11 cellular contexts compared by ENCODE assay signal in genomic region chr17:40106760-40107265, GRCh38. TPM values are rescaled to one million over a fixed set of nuclear protein-coding genes. Genes with fewer than 3 reads are reported as not detected.
DNase-seq lines count a peak whose midpoint lies in the region; ATAC-seq, FAIRE-seq and TF ChIP-seq lines count a peak whose summit lies in the region.
"Had no signal": no experiment of that assay in that cellular context is flagged by ENCODE, and none has a peak within 500 bp of the region (broad histone marks: within the 10 kb centered on the region; RNA-seq: fewer than 3 reads in every experiment).

No MANE protein-coding gene starts in this region.

- H3K9ac ChIP-seq in IMR-90 (ENCODE audit: low read depth, low read length) (peak overlapping the region; percentile 35), mesendoderm (ENCODE audit: low read length) (peak overlapping the region; percentile 3), MM.1S (ENCODE audit: low read length) (no peak overlapping the region)

- 0% methylated on average over 1 of the region's 12 CpGs; no CpG with 5 or more reads in 1 of the 2 experiments for WGBS in IMR-90 (ENCODE audit: extremely low coverage in 2 of 2, insufficient read length in 1 of 2), 2 experiments
- no CpG with 5 or more reads among the region's 12 CpGs for WGBS in mesendoderm (ENCODE audit: extremely low coverage, insufficient coverage, low lambda C conversion rate)
- 48 to 74% (median 64%) methylated on average over 12 of the region's 12 CpGs for WGBS in stomach, 5 donors

- no peak for TF ChIP-seq RAD21 in IMR-90 (IDR thresholded peaks at IDR 0.05; ENCODE audit: low read length)

- H3F3A ChIP-seq in MM.1S (ENCODE audit: insufficient read depth, low read length) = peaks cover 24% of the 10 kb centered on the region

- dilution Hi-C loops in IMR-90 (cut with HindIII; ENCODE audit: low sequenced_read_pairs, unreplicated experiment) = no loop called here

- H3K36me3 ChIP-seq in IMR-90 (ENCODE audit: control insufficient read depth, insufficient read depth, low read length) (no peaks in the 10 kb centered on the region), mesendoderm (ENCODE audit: control insufficient read depth, insufficient read depth, low read length) (no peaks in the 10 kb centered on the region), stomach (no peaks in the 10 kb centered on the region), MM.1S (replicated peaks; ENCODE audit: insufficient read depth, low read length) (no peaks in the 10 kb centered on the region)

- H2BK15ac ChIP-seq in IMR-90 (ENCODE audit: low read depth, low read length) = peak overlapping the region; percentile 12; the same call in 2 of the 3 replicates
- H2BK15ac ChIP-seq in mesendoderm (replicated peaks; ENCODE audit: low read depth) = no peak overlapping the region

- H3K23ac ChIP-seq in IMR-90 (ENCODE audit: low read depth, low read length) (peak overlapping the region; percentile 36), mesendoderm (ENCODE audit: low read length) (no peak overlapping the region)

- no peak for TF ChIP-seq POLR2A in IMR-90 (IDR thresholded peaks at IDR 0.05; ENCODE audit: low read depth, low read length)
- TF ChIP-seq POLR2A in stomach (IDR thresholded peaks at IDR 0.05) = no peak
- no peak for TF ChIP-seq POLR2A in GM12892 (IDR thresholded peaks at IDR 0.05; ENCODE audit: low read depth, low read length)

- H3K4ac ChIP-seq in IMR-90 (ENCODE audit: low read depth, low read length) = peak overlapping the region; percentile 99
- no peak overlapping the region for H3K4ac ChIP-seq in mesendoderm (ENCODE audit: low read depth, low read length)

- TF ChIP-seq CTCF in IMR-90 (conservative IDR thresholded peaks at IDR 0.05; ENCODE audit: low read depth, low read length) (no peak), stomach (IDR thresholded peaks at IDR 0.05) (no peak), MM.1S (IDR thresholded peaks at IDR 0.05; ENCODE audit: low read length) (no peak)

- no peaks in the 10 kb centered on the region for H4K20me1 ChIP-seq in IMR-90 (ENCODE audit: insufficient read depth, low read length)
- H4K20me1 ChIP-seq in MM.1S (ENCODE audit: insufficient read depth, low read length) = no peaks in the 10 kb centered on the region

- POLR2A ChIA-PET in IMR-90 (lab: Charles Lee; ENCODE audit: unreplicated experiment) = interaction anchor here (0.6 kb wide), 2 partner anchors 9 to 68 kb away, joined by 7 to 8 read pairs; no protein-coding TSS in a partner anchor

- CTCF ChIA-PET in IMR-90 (lab: Yijun Ruan, JAX) = interaction anchor here (0.8 to 1.3 kb wide), 2 partner anchors 68 to 148 kb away, joined by 4 read pairs; no protein-coding TSS in a partner anchor

- H3K9me1 ChIP-seq in IMR-90 (ENCODE audit: insufficient read depth, low read length) = peaks cover 32% of the 10 kb centered on the region

- peak overlapping the region; percentile 16; the same call in 1 of the 2 replicates for H3K56ac ChIP-seq in IMR-90 (ENCODE audit: extremely low read depth, insufficient read depth, low read length)
- H3K56ac ChIP-seq in mesendoderm (ENCODE audit: low read length) = no peak overlapping the region

- H3K79me2 ChIP-seq in mesendoderm (ENCODE audit: control insufficient read depth, insufficient read depth, low read length) (no peaks in the 10 kb centered on the region), MM.1S (ENCODE audit: low read length) (no peaks in the 10 kb centered on the region)

- H2AFZ ChIP-seq in IMR-90 (replicated peaks; ENCODE audit: low read length, poor library complexity) (peak overlapping the region; percentile 94), MM.1S (ENCODE audit: low read length) (no peak overlapping the region)

- H3K9me2 ChIP-seq in MM.1S (replicated peaks; ENCODE audit: insufficient read depth, low read length) = no peaks in the 10 kb centered on the region

- H3K9me3 ChIP-seq in IMR-90 (ENCODE audit: control insufficient read depth, insufficient read depth, low read length) (no peaks in the 10 kb centered on the region), stomach (no peaks in the 10 kb centered on the region), MM.1S (replicated peaks; ENCODE audit: insufficient read depth, low read length) (no peaks in the 10 kb centered on the region)

- no peak for ATAC-seq in IMR-90 (ENCODE audit: low read depth)
- ATAC-seq: Panc1 had no signal

- H2BK120ac ChIP-seq in IMR-90 (ENCODE audit: low read depth, low read length) = peak overlapping the region; percentile 79
- H2BK120ac ChIP-seq in mesendoderm (ENCODE audit: low read depth, low read length) = no peak overlapping the region

- peak overlapping the region; percentile 73 for H4K91ac ChIP-seq in IMR-90 (ENCODE audit: insufficient read depth, low read depth, low read length)

- H2AK5ac ChIP-seq in IMR-90 (ENCODE audit: low read depth, low read length) (peak overlapping the region; percentile 59), mesendoderm (ENCODE audit: low read length) (no peak overlapping the region)

- in situ Hi-C loops in IMR-90 (cut with MboI; ENCODE audit: low sequenced_read_pairs) = no loop called here

- H3K4me3 ChIP-seq in IMR-90 (ENCODE audit: insufficient read depth, low read depth, low read length) (no peak overlapping the region), mesendoderm (ENCODE audit: low read length) (no peak overlapping the region), stomach (no peak overlapping the region), MM.1S (ENCODE audit: low read length) (no peak overlapping the region)

- peak overlapping the region; percentile 43 for H2AK9ac ChIP-seq in IMR-90 (replicated peaks; ENCODE audit: low read depth, low read length, poor library complexity)

- H3K18ac ChIP-seq in IMR-90 (ENCODE audit: low read depth, low read length) (peak overlapping the region; percentile 58), mesendoderm (ENCODE audit: low read length) (no peak overlapping the region)

- peak overlapping the region; percentile 75 for H3K14ac ChIP-seq in IMR-90 (replicated peaks; ENCODE audit: low read depth, low read length)

- H4K8ac ChIP-seq in IMR-90 (ENCODE audit: low read depth in 2 of 2, low read length in 2 of 2) (peak overlapping the region; percentile 83 to 94; a peak in 3 of 4 replicates), mesendoderm (ENCODE audit: low read depth, low read length) (no peak overlapping the region)

- H2BK5ac ChIP-seq in IMR-90 (ENCODE audit: low read depth, low read length, poor library complexity, severe bottlenecking) (peak overlapping the region; percentile 12), mesendoderm (ENCODE audit: low read length) (no peak overlapping the region)

- TF ChIP-seq EP300 in stomach (IDR thresholded peaks at IDR 0.05) = no peak

- H4K5ac ChIP-seq in IMR-90 (ENCODE audit: low read depth, low read length) (peak overlapping the region; percentile 77), mesendoderm (ENCODE audit: low read length) (no peak overlapping the region)

- no TSS peak for BruUV-seq in IMR-90 (replicated peaks; lab: Mats Ljungman, UMichigan)

- FAIRE-seq in GM12892 (lab: Jason Lieb, UNC) = no peak

- peak overlapping the region; percentile 71 for H3K27ac ChIP-seq in IMR-90 (ENCODE audit: insufficient read depth, low read length)
- H3K27ac ChIP-seq in caudate nucleus (ENCODE audit: low read depth, low read length) = peak overlapping the region; percentile 99
- H3K27ac ChIP-seq in mesendoderm (ENCODE audit: low read depth, low read length) = no peak overlapping the region
- H3K27ac ChIP-seq in stomach = peak overlapping the region; percentile 62 to 98 (median 97)
- H3K27ac ChIP-seq in MM.1S (ENCODE audit: low read length) = no peak overlapping the region

- H2BK20ac ChIP-seq in IMR-90 (ENCODE audit: low read depth, low read length) = peak overlapping the region; percentile 80; the same call in 1 of the 2 replicates

- H3K27me3 ChIP-seq in IMR-90 (ENCODE audit: control insufficient read depth, insufficient read depth, low read length) (no peaks in the 10 kb centered on the region), mesendoderm (ENCODE audit: insufficient read depth, low read length, poor library complexity) (no peaks in the 10 kb centered on the region), stomach (no peaks in the 10 kb centered on the region), MM.1S (replicated peaks; ENCODE audit: insufficient read depth, low read length) (no peaks in the 10 kb centered on the region)

- H3K4me1 ChIP-seq in IMR-90 (ENCODE audit: control insufficient read depth, insufficient read depth, low read length) (peaks cover 49% of the 10 kb centered on the region), mesendoderm (ENCODE audit: control insufficient read depth, low read depth, low read length) (peaks cover 9% of the 10 kb centered on the region), stomach (peaks cover 95 to 100% (median 99%) of the 10 kb centered on the region in 4 donors), MM.1S (ENCODE audit: low read length) (peaks cover 49% of the 10 kb centered on the region)

- DNase-seq in IMR-90 (no peak), caudate nucleus (lab: John Stamatoyannopoulos, UW) (peak in 18 of 61 donors; percentile 29 to 67 (median 46)), mesendoderm (no peak), stomach (no peak), NCI-H1694 (lab: John Stamatoyannopoulos, UW) (no peak), foreskin melanocyte (no peak), GM12892 (ENCODE audit: insufficient read length) (no peak), MM.1S (no peak)
- DNase-seq: midbrain, NCI-H1092 had no signal

- H3K4me2 ChIP-seq in IMR-90 (ENCODE audit: low read depth, low read length) (peak overlapping the region; percentile 24; the same call in 1 of the 2 replicates), mesendoderm (ENCODE audit: low read length) (no peak overlapping the region), MM.1S (ENCODE audit: low read depth, low read length) (no peak overlapping the region)

- intact Hi-C loops in IMR-90 (cut with micrococcal nuclease) = no loop called here
- intact Hi-C loops in stomach (cut with DNase I; ENCODE audit: low total_unique reads) = no loop called here

- H3K79me1 ChIP-seq in IMR-90 (ENCODE audit: low read depth in 1 of 2, low read length in 2 of 2) = peaks cover 0 to 25% of the 10 kb centered on the region in 2 experiments; a peak in 2 of 4 replicates
- H3K79me1 ChIP-seq in mesendoderm (ENCODE audit: low read length) = no peaks in the 10 kb centered on the region

RNA-seq across cellular contexts. Expression of gene NR1D1, which starts 6.4 kb away (rescaled TPM):
- total RNA-seq in IMR-90 (2012; rRNA removed) = 0.28 and 0.36 TPM in 2 replicates
- polyA plus RNA-seq in IMR-90 (2012; rRNA removed) = 4.4 and 7.2 TPM in 2 replicates
- polyA plus RNA-seq in IMR-90 (2012; cell fraction: cytosol; rRNA removed) = 4.1 and 8.6 TPM in 2 replicates
- polyA plus RNA-seq in IMR-90 (2012; cell fraction: nucleus; rRNA removed; ENCODE audit: low replicate concordance) = 11.1 and 25.2 TPM in 2 replicates
- 2.3 TPM for polyA plus RNA-seq in mesendoderm (2013, experiment 1 of 2)
- 2.5 TPM for polyA plus RNA-seq in mesendoderm (2013, experiment 2 of 2)
- total RNA-seq in stomach = 10 to 100 TPM in 2 of 5 donors, 1 to 10 TPM in 3; 2.8 to 14.9 (median 9.0) TPM
- 10 to 100 TPM in 1 of 3 donors, 1 to 10 TPM in 2; 5.5 to 20.5 (median 9.6) TPM for polyA plus RNA-seq in stomach
- 1.2 TPM for polyA plus RNA-seq in GM12892 (2012; ENCODE audit: missing spikeins)

RNA-seq across cellular contexts. Expression of gene MSL1, which starts 15.0 kb away (rescaled TPM):
- total RNA-seq in IMR-90 (2012; rRNA removed) (28.3 and 29.7 TPM in 2 replicates), stomach (100 to 1,000 TPM in 2 of 5 donors, 10 to 100 TPM in 3; 47.1 to 322 (median 90.1) TPM)
- polyA plus RNA-seq in IMR-90 (2012; rRNA removed) (38.4 and 48.4 TPM in 2 replicates), stomach (10 to 100 TPM; 29.3 to 63.8 (median 32.7) TPM)
- 12.2 and 14.7 TPM in 2 replicates for polyA plus RNA-seq in IMR-90 (2012; cell fraction: cytosol; rRNA removed)
- 45.5 and 129 TPM in 2 replicates for polyA plus RNA-seq in IMR-90 (2012; cell fraction: nucleus; rRNA removed; ENCODE audit: low replicate concordance)
- 40.3 TPM for polyA plus RNA-seq in mesendoderm (2013, experiment 1 of 2)
- 40.9 TPM for polyA plus RNA-seq in mesendoderm (2013, experiment 2 of 2)
- 57.4 TPM for polyA plus RNA-seq in GM12892 (2012; ENCODE audit: missing spikeins)

RNA-seq across cellular contexts. Expression of gene CASC3, which starts 33.5 kb away (rescaled TPM):
- 24.4 and 25.1 TPM in 2 replicates for total RNA-seq in IMR-90 (2012; rRNA removed)
- 36.2 and 38.9 TPM in 2 replicates for polyA plus RNA-seq in IMR-90 (2012; rRNA removed)
- 15.9 and 19.2 TPM in 2 replicates for polyA plus RNA-seq in IMR-90 (2012; cell fraction: cytosol; rRNA removed)
- 83.7 and 153 TPM in 2 replicates for polyA plus RNA-seq in IMR-90 (2012; cell fraction: nucleus; rRNA removed; ENCODE audit: low replicate concordance)
- polyA plus RNA-seq in mesendoderm (2013, experiment 1 of 2) = 77.1 TPM
- polyA plus RNA-seq in mesendoderm (2013, experiment 2 of 2) = 77.4 TPM
- 100 to 1,000 TPM in 2 of 5 donors, 10 to 100 TPM in 3; 41.9 to 198 (median 85.5) TPM for total RNA-seq in stomach
- 10 to 100 TPM; 27.6 to 42.2 (median 37.0) TPM for polyA plus RNA-seq in stomach
- polyA plus RNA-seq in GM12892 (2012; ENCODE audit: missing spikeins) = 49.2 TPM

RNA-seq across cellular contexts. Expression of gene THRA, which starts 44.0 kb away (rescaled TPM):
- total RNA-seq in IMR-90 (2012; rRNA removed) (20.8 and 22.0 TPM in 2 replicates), stomach (10 to 100 TPM; 21.1 to 52.2 (median 38.4) TPM)
- polyA plus RNA-seq in IMR-90 (2012; rRNA removed) (21.9 and 23.4 TPM in 2 replicates), stomach (10 to 100 TPM; 21.4 to 37.0 (median 26.4) TPM)
- polyA plus RNA-seq in IMR-90 (2012; cell fraction: cytosol; rRNA removed) = 22.4 and 25.8 TPM in 2 replicates
- polyA plus RNA-seq in IMR-90 (2012; cell fraction: nucleus; rRNA removed; ENCODE audit: low replicate concordance) = 17.8 and 22.5 TPM in 2 replicates
- polyA plus RNA-seq in mesendoderm (2013, experiment 1 of 2) = 2.5 TPM
- 2.9 TPM for polyA plus RNA-seq in mesendoderm (2013, experiment 2 of 2)
- polyA plus RNA-seq in GM12892 (2012; ENCODE audit: missing spikeins) = 1.5 TPM

RNA-seq across cellular contexts. Expression of gene MED24, which starts 52.6 kb away (rescaled TPM):
- total RNA-seq in IMR-90 (2012; rRNA removed) (18.6 and 25.8 TPM in 2 replicates), stomach (100 to 1,000 TPM in 2 of 5 donors, 10 to 100 TPM in 3; 55.4 to 336 (median 91.6) TPM)
- polyA plus RNA-seq in IMR-90 (2012; rRNA removed) (73.6 and 79.0 TPM in 2 replicates), stomach (10 to 100 TPM; 24.1 to 49.5 (median 32.7) TPM)
- polyA plus RNA-seq in IMR-90 (2012; cell fraction: cytosol; rRNA removed) = 29.9 and 49.0 TPM in 2 replicates
- polyA plus RNA-seq in IMR-90 (2012; cell fraction: nucleus; rRNA removed; ENCODE audit: low replicate concordance) = 167 and 365 TPM in 2 replicates
- polyA plus RNA-seq in mesendoderm (2013, experiment 1 of 2) = 54.7 TPM
- polyA plus RNA-seq in mesendoderm (2013, experiment 2 of 2) = 54.0 TPM
- polyA plus RNA-seq in GM12892 (2012; ENCODE audit: missing spikeins) = 47.6 TPM

Comparison
In these comparisons a context has a peak if more than half of its experiments do, and no peak if none do; other contexts are left out.
1. H3K27ac ChIP-seq: peak in IMR-90 (single experiment), caudate nucleus (single experiment) and stomach (5 of 5); none in mesendoderm (single experiment) and MM.1S (single experiment).